ENCODE assay signal across 26 cellular contexts in the genomic region with DNA sequence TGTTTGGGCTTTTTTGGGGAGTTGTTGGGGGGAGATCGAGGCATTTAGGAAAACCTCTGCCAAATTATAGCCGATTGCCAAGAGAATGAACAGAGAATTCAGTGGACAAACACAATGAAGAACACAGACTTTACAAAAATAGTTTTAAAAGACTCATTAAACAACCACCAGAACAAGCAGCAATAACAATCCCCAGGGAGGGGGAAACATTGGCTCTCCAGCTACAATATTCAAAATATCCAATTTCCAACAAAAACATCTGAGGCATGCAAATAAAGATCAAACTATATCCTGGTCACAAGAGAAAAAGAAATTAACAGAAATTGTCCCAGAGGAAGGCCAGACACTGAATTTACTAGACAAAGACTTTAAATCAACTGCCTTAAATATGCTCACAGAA.
"Had no signal": no experiment of that assay in that cellular context is flagged by ENCODE, and none has a peak within 500 bp of the region (broad histone marks: within the 10 kb centered on the region; RNA-seq: fewer than 3 reads in every experiment).

No MANE protein-coding gene starts in this region.

- ATAC-seq: activated CD4-positive, alpha-beta T cell treated with anti-CD3 and anti-CD28 coated beads for 36 hours; activated CD8-positive, alpha-beta memory T cell treated with anti-CD3 and anti-CD28 coated beads, Interleukin-2, amount 10 ng/mL, durations not matched to agents 7 days and 5 days; activated CD8-positive, alpha-beta T cell treated with anti-CD3 and anti-CD28 coated beads, Interleukin-2, amount 10 ng/mL, durations not matched to agents 7 days and 5 days; body of pancreas; effector memory CD8-positive, alpha-beta T cell; left lobe of liver; lower lobe of right lung had no signal

- H3K4me3 Mint-ChIP-seq: activated CD4-positive, alpha-beta T cell treated with anti-CD3 and anti-CD28 coated beads for 36 hours; activated CD8-positive, alpha-beta memory T cell treated with anti-CD3 and anti-CD28 coated beads, Interleukin-2, amount 10 ng/mL, durations not matched to agents 7 days and 5 days; activated CD8-positive, alpha-beta T cell treated with anti-CD3 and anti-CD28 coated beads, Interleukin-2, amount 10 ng/mL, durations not matched to agents 7 days and 5 days; activated naive CD8-positive, alpha-beta T cell; effector memory CD8-positive, alpha-beta T cell; nephron; T-helper 2 cell treated with Interferon-gamma antibody and Interleukin-4, amounts not matched to agents 5 μg/mL and 100 μg/mL, for 36 hours had no signal

- H2AFZ ChIP-seq: parathyroid adenoma had no signal

- DNase-seq: activated CD4-positive, alpha-beta T cell treated with anti-CD3 and anti-CD28 coated beads for 36 hours; activated CD4-positive, CD25-positive, alpha-beta regulatory T cell; activated CD8-positive, alpha-beta memory T cell treated with anti-CD3 and anti-CD28 coated beads, Interleukin-2, amount 10 ng/mL, durations not matched to agents 7 days and 5 days; activated CD8-positive, alpha-beta T cell treated with anti-CD3 and anti-CD28 coated beads, Interleukin-2, amount 10 ng/mL, durations not matched to agents 7 days and 5 days; activated effector memory CD4-positive, alpha-beta T cell treated with Interleukin-2 at 50 U/mL for 16 hours; activated naive CD4-positive, alpha-beta T cell treated with Interleukin-2 at 50 U/mL for 16 hours; adrenal gland; aorta; body of pancreas; cortex of kidney; effector memory CD8-positive, alpha-beta T cell; foreskin melanocyte; kidney glomerular epithelial cell; lower lobe of right lung; mesendoderm; spleen; stimulated activated naive CD4-positive, alpha-beta T cell treated with Interleukin-2 at 50 U/mL for 16 hours; T-helper 1 cell had no signal

- H3K27me3 Mint-ChIP-seq: activated CD4-positive, alpha-beta T cell treated with anti-CD3 and anti-CD28 coated beads for 36 hours; activated CD8-positive, alpha-beta memory T cell treated with anti-CD3 and anti-CD28 coated beads, Interleukin-2, amount 10 ng/mL, durations not matched to agents 7 days and 5 days; activated naive CD8-positive, alpha-beta T cell; effector memory CD8-positive, alpha-beta T cell had no signal

- H3K27ac Mint-ChIP-seq: activated CD4-positive, alpha-beta T cell treated with anti-CD3 and anti-CD28 coated beads for 36 hours; activated CD8-positive, alpha-beta memory T cell treated with anti-CD3 and anti-CD28 coated beads, Interleukin-2, amount 10 ng/mL, durations not matched to agents 7 days and 5 days; activated CD8-positive, alpha-beta T cell treated with anti-CD3 and anti-CD28 coated beads, Interleukin-2, amount 10 ng/mL, durations not matched to agents 7 days and 5 days; activated naive CD8-positive, alpha-beta T cell; T-helper 2 cell treated with Interferon-gamma antibody and Interleukin-4, amounts not matched to agents 5 μg/mL and 100 μg/mL, for 36 hours had no signal

- H3K9ac ChIP-seq: parathyroid adenoma had no signal

- H3K4me1 ChIP-seq: adrenal gland had no signal

- H3K27me3 ChIP-seq: adrenal gland, body of pancreas, cardiac muscle cell, right atrium auricular region, spleen, tibial nerve had no signal

- H3K36me3 ChIP-seq: adrenal gland, cardiac muscle cell, lower lobe of right lung, right atrium auricular region, tibial nerve had no signal

- H3K27ac ChIP-seq: adrenal gland, body of pancreas, cardiac muscle cell, lower lobe of right lung, parathyroid adenoma, right atrium auricular region, spleen had no signal

- H3K36me3 Mint-ChIP-seq: activated naive CD8-positive, alpha-beta T cell had no signal

- H3K4me3 ChIP-seq: adrenal gland, body of pancreas, cardiac muscle cell, lower lobe of right lung, right atrium auricular region, spleen, tibial nerve had no signal

- H3K9me3 ChIP-seq: adrenal gland, body of pancreas, lower lobe of right lung, right atrium auricular region, spleen, tibial nerve had no signal

- H3K9me3 Mint-ChIP-seq: effector memory CD8-positive, alpha-beta T cell; nephron; T-helper 2 cell treated with Interferon-gamma antibody and Interleukin-4, amounts not matched to agents 5 μg/mL and 100 μg/mL, for 36 hours had no signal
